Comparison of ENCODE assay signal across 23 cellular contexts in genomic region chr16:86351041-86351784, GRCh38.
A peak's percentile ranks its signal among the peaks of the same experiment; 100 is the strongest.
DNase-seq lines count a peak whose midpoint lies in the region; ATAC-seq and TF ChIP-seq lines count a peak whose summit lies in the region.
"Had no signal": no experiment of that assay in that cellular context is flagged by ENCODE, and none has a peak within 500 bp of the region (broad histone marks: within the 10 kb centered on the region; RNA-seq: fewer than 3 reads in every experiment).

No MANE protein-coding gene starts in this region.

- H3K27ac Mint-ChIP-seq in neural progenitor cell = peak overlapping the region; percentile 90
- H3K27ac Mint-ChIP-seq in activated CD4-positive, alpha-beta T cell treated with anti-CD3 and anti-CD28 coated beads, Interleukin-2, amount 10 ng/mL, durations not matched to agents 24 days and 14 days = no peak overlapping the region
- H3K27ac Mint-ChIP-seq: CD8-positive, alpha-beta memory T cell had no signal

- H3K4me1 ChIP-seq in HEK293 (ENCODE audit: control insufficient read depth, insufficient read depth, low read length) = no peaks in the 10 kb centered on the region
- H3K4me1 ChIP-seq in left lung = peaks cover 0 to 7% of the 10 kb centered on the region in 2 donors
- H3K4me1 ChIP-seq in neural progenitor cell = no peaks in the 10 kb centered on the region

- CTCF ChIA-PET in HEK293 (lab: Yijun Ruan, JAX) = interaction anchor here (0.7 to 1.4 kb wide), 2 partner anchors 7 to 167 kb away, joined by 4 to 5 read pairs; no protein-coding TSS in a partner anchor

- no peaks in the 10 kb centered on the region for H4K20me1 ChIP-seq in neural progenitor cell (ENCODE audit: low read depth)

- no peak overlapping the region for H3K9ac ChIP-seq in neural progenitor cell

- no peak overlapping the region for H3K27ac ChIP-seq in HEK293 (ENCODE audit: extremely low read depth, low read depth, low read length)
- H3K27ac ChIP-seq in left lung = peak overlapping the region; percentile 7 to 33
- H3K27ac ChIP-seq in neural progenitor cell = no peak overlapping the region
- H3K27ac ChIP-seq: C4-2B had no signal

- peaks cover 6% of the 10 kb centered on the region for H3K9me3 Mint-ChIP-seq in neural progenitor cell
- H3K9me3 Mint-ChIP-seq in activated CD4-positive, alpha-beta T cell treated with anti-CD3 and anti-CD28 coated beads, Interleukin-2, amount 10 ng/mL, durations not matched to agents 24 days and 14 days = peaks cover 6% of the 10 kb centered on the region

- peaks cover 0 to 74% of the 10 kb centered on the region in 2 donors for H3K27me3 ChIP-seq in left lung
- H3K27me3 ChIP-seq in neural progenitor cell = peaks cover 17% of the 10 kb centered on the region

- H3K9me3 ChIP-seq in HEK293 (ENCODE audit: control insufficient read depth, insufficient read depth, low read depth, low read length) = no peaks in the 10 kb centered on the region
- H3K9me3 ChIP-seq in left lung = peaks cover 0 to 4% of the 10 kb centered on the region in 2 donors
- H3K9me3 ChIP-seq in neural progenitor cell (ENCODE audit: low read depth) = no peaks in the 10 kb centered on the region

- no peak overlapping the region for H2AFZ ChIP-seq in neural progenitor cell (replicated peaks)

- DNase-seq in dermis blood vessel endothelial cell = peak; percentile 25
- DNase-seq in left lung = no peak
- DNase-seq in neural progenitor cell (ENCODE audit: low spot score) = no peak
- no peak for DNase-seq in NCI-H748 (lab: John Stamatoyannopoulos, UW; ENCODE audit: unreplicated experiment)
- DNase-seq in NCI-H2227 (lab: John Stamatoyannopoulos, UW; ENCODE audit: unreplicated experiment) = no peak
- no peak for DNase-seq in activated CD4-positive, alpha-beta T cell treated with anti-CD3 and anti-CD28 coated beads, Interleukin-2, amount 10 ng/mL, durations not matched to agents 24 days and 14 days
- DNase-seq: AML-193; Calu3; CD8-positive, alpha-beta memory T cell; DMS153; H7; KG1; NCI-H1092 treated with DMSO at 0.1 percent for 48 hours; NCI-H1436 treated with DMSO at 0.1 percent for 48 hours; NCI-H1930; NCI-H2227 treated with DMSO at 0.1 percent for 48 hours; NCI-H510A; NCI-H774; NK-92 treated with Interleukin-12 subunit alpha and Interleukin-12 subunit beta, amount 100 ng/mL, for 24 hours; SIG-M5 had no signal

- peaks cover 30% of the 10 kb centered on the region for H3K27me3 Mint-ChIP-seq in neural progenitor cell (ENCODE audit: insufficient read depth, low read depth)
- H3K27me3 Mint-ChIP-seq in activated CD4-positive, alpha-beta T cell treated with anti-CD3 and anti-CD28 coated beads, Interleukin-2, amount 10 ng/mL, durations not matched to agents 24 days and 14 days = peaks cover 6% of the 10 kb centered on the region

- H3F3A ChIP-seq in neural progenitor cell (ENCODE audit: low read depth) = no peaks in the 10 kb centered on the region

- H3K36me3 Mint-ChIP-seq in neural progenitor cell = no peaks in the 10 kb centered on the region
- H3K36me3 Mint-ChIP-seq in activated CD4-positive, alpha-beta T cell treated with anti-CD3 and anti-CD28 coated beads, Interleukin-2, amount 10 ng/mL, durations not matched to agents 24 days and 14 days (ENCODE audit: low read depth) = no peaks in the 10 kb centered on the region
- H3K36me3 Mint-ChIP-seq: CD8-positive, alpha-beta memory T cell had no signal

- no peak for TF ChIP-seq CTCF in HEK293 (tag by site-specific recombination; IDR thresholded peaks at IDR 0.05)
- TF ChIP-seq CTCF in left lung (IDR thresholded peaks at IDR 0.05) = no peak
- TF ChIP-seq CTCF in neural progenitor cell (IDR thresholded peaks at IDR 0.05) = no peak

- no peak overlapping the region for H3K4me2 ChIP-seq in neural progenitor cell

- no peak overlapping the region for H3K4me3 Mint-ChIP-seq in neural progenitor cell
- no peak overlapping the region for H3K4me3 Mint-ChIP-seq in activated CD4-positive, alpha-beta T cell treated with anti-CD3 and anti-CD28 coated beads, Interleukin-2, amount 10 ng/mL, durations not matched to agents 24 days and 14 days
- H3K4me3 Mint-ChIP-seq: CD8-positive, alpha-beta memory T cell had no signal

- POLR2A ChIA-PET in HEK293 (lab: Yijun Ruan, JAX) = no interaction called here

- intact Hi-C loops in left lung (cut with DNase I) = no loop called here
- intact Hi-C loops in activated CD4-positive, alpha-beta T cell treated with anti-CD3 and anti-CD28 coated beads, Interleukin-2, amount 10 ng/mL, durations not matched to agents 24 days and 14 days (cut with micrococcal nuclease) = no loop called here

- peaks cover 10% of the 10 kb centered on the region for H3K4me1 Mint-ChIP-seq in neural progenitor cell
- H3K4me1 Mint-ChIP-seq in activated CD4-positive, alpha-beta T cell treated with anti-CD3 and anti-CD28 coated beads, Interleukin-2, amount 10 ng/mL, durations not matched to agents 24 days and 14 days = no peaks in the 10 kb centered on the region
- H3K4me1 Mint-ChIP-seq: CD8-positive, alpha-beta memory T cell had no signal

- no peak for ATAC-seq in left lung
- no peak for ATAC-seq in GM21360 (IDR thresholded peaks at IDR 0.05; ENCODE audit: unreplicated experiment)

- H3K79me2 ChIP-seq in neural progenitor cell (ENCODE audit: low read depth) = no peaks in the 10 kb centered on the region

- H3K36me3 ChIP-seq in HEK293 (ENCODE audit: control insufficient read depth in 2 of 2, insufficient read depth in 1 of 2, low read length in 2 of 2) (no peaks in the 10 kb centered on the region), left lung (no peaks in the 10 kb centered on the region), neural progenitor cell (no peaks in the 10 kb centered on the region)

- no peak overlapping the region for H3K4me3 ChIP-seq in HEK293 (ENCODE audit: low read depth, low read length)
- no peak overlapping the region for H3K4me3 ChIP-seq in left lung
- no peak overlapping the region for H3K4me3 ChIP-seq in neural progenitor cell

TF ChIP-seq in HEK293, 187 proteins besides CTCF, POLR2A, EP300 and RAD21:
- TF ChIP-seq ZNF341 (tag by site-specific recombination; IDR thresholded peaks at IDR 0.05; ENCODE audit: low read depth) = 0 out of 2 replicates have a peak, but pooled peaks have one; percentile 9
- TF ChIP-seq ZNF501 (tag by site-specific recombination; IDR thresholded peaks at IDR 0.05) = no peak

Comparison
In these comparisons a context has a peak if more than half of its experiments do, and no peak if none do; other contexts are left out.
1. H3K27ac ChIP-seq: peak in left lung (2 of 2); none in HEK293 (single experiment) and neural progenitor cell (single experiment).